In genomic region chr19:47509170-47509847, GRCh38 we compare ENCODE assay signal across 12 cellular contexts. TPM values are rescaled to one million over a fixed set of nuclear protein-coding genes. Genes with fewer than 3 reads are reported as not detected.
DNase-seq lines count a peak whose midpoint lies in the region; ATAC-seq and TF ChIP-seq lines count a peak whose summit lies in the region.
"Had no signal": no experiment of that assay in that cellular context is flagged by ENCODE, and none has a peak within 500 bp of the region (broad histone marks: within the 10 kb centered on the region; RNA-seq: fewer than 3 reads in every experiment).

No MANE protein-coding gene starts in this region.

- H3K4me1 Mint-ChIP-seq in type B pancreatic cell (ENCODE audit: unreplicated experiment) = peaks cover 24% of the 10 kb centered on the region

- no peaks in the 10 kb centered on the region for H3K27me3 Mint-ChIP-seq in type B pancreatic cell

- H3K36me3 ChIP-seq in heart right ventricle (peaks cover 0 to 25% (median 0%) of the 10 kb centered on the region in 9 donors), osteoblast (ENCODE audit: insufficient read depth, low read length) (peaks cover 10% of the 10 kb centered on the region), vagina (no peaks in the 10 kb centered on the region)

- no peak overlapping the region for H2AFZ ChIP-seq in osteoblast (ENCODE audit: low read length)

- ATAC-seq in heart right ventricle (no peak), Right ventricle myocardium superior (ENCODE audit: poor library complexity) (no peak)

- H3K4me1 ChIP-seq in heart right ventricle = peaks cover 43 to 96% (median 85%) of the 10 kb centered on the region in 9 donors
- H3K4me1 ChIP-seq in osteoblast (ENCODE audit: insufficient read depth, low read length) = peaks cover 45% of the 10 kb centered on the region
- H3K4me1 ChIP-seq in vagina = peaks cover 80% of the 10 kb centered on the region

- peaks cover 77% of the 10 kb centered on the region for H4K20me1 ChIP-seq in osteoblast (ENCODE audit: insufficient read depth, low read length)

- H3K27ac ChIP-seq in heart right ventricle (peak overlapping the region in 8 of 10 donors; percentile 60 to 97 (median 93)), cingulate gyrus (ENCODE audit: low read depth, low read length) (peak overlapping the region; percentile 78), osteoblast (ENCODE audit: low read depth, low read length) (peak overlapping the region; percentile 74), vagina (peak overlapping the region; percentile 99)

- intact Hi-C loops in heart right ventricle (cut with DNase I) (loop anchor here in 1 of 10 donors (10.0 kb wide), 1 partner anchor 75 kb away; no protein-coding TSS in a partner anchor), Right ventricle myocardium superior (cut with DNase I) (no loop called here), vagina (cut with DNase I) (no loop called here)

- WGBS in heart right ventricle, 2 donors = 70 to 75% methylated on average over 20 of the region's 20 CpGs

- H3K4me2 ChIP-seq in osteoblast (ENCODE audit: insufficient read depth, low read length) = peak overlapping the region; percentile 44

- no peak overlapping the region for H3K4me3 ChIP-seq in heart right ventricle
- peak overlapping the region; percentile 15 for H3K4me3 ChIP-seq in osteoblast (ENCODE audit: insufficient read depth, low read length)
- H3K4me3 ChIP-seq in vagina = no peak overlapping the region
- H3K4me3 ChIP-seq: right lobe of liver had no signal

- no peak overlapping the region for H3K4me3 Mint-ChIP-seq in type B pancreatic cell

- H3K27me3 ChIP-seq in heart right ventricle (no peaks in the 10 kb centered on the region), osteoblast (ENCODE audit: insufficient read depth, low read length) (no peaks in the 10 kb centered on the region), vagina (no peaks in the 10 kb centered on the region)
- H3K27me3 ChIP-seq: right lobe of liver had no signal

- DNase-seq in heart right ventricle (no peak), Right ventricle myocardium superior (no peak), osteoblast (ENCODE audit: insufficient read length, low spot score, missing footprints) (no peak), vagina (ENCODE audit: extremely low spot score in 2 of 2) (no peak), amniotic stem cell (lab: John Stamatoyannopoulos, UW) (no peak), type B pancreatic cell (ENCODE audit: extremely low spot score, unreplicated experiment) (no peak)
- no peak for DNase-seq in stimulated activated CD4-positive, alpha-beta T cell treated with anti-CD3 and anti-CD28 coated beads, Interleukin-4, amount 100 ng/mL, for 24 hours
- DNase-seq: NCI-H2171 had no signal

- H3K9me3 Mint-ChIP-seq in type B pancreatic cell = no peaks in the 10 kb centered on the region

- H3K36me3 Mint-ChIP-seq in type B pancreatic cell = peaks cover 6% of the 10 kb centered on the region

- no peaks in the 10 kb centered on the region for H3K9me3 ChIP-seq in heart right ventricle
- H3K9me3 ChIP-seq in osteoblast (ENCODE audit: low read depth, low read length) = no peaks in the 10 kb centered on the region
- H3K9me3 ChIP-seq in vagina = no peaks in the 10 kb centered on the region
- H3K9me3 ChIP-seq: right lobe of liver had no signal

- no peak for TF ChIP-seq CTCF in heart right ventricle (IDR thresholded peaks at IDR 0.05)
- no peak for TF ChIP-seq CTCF in osteoblast (IDR thresholded peaks at IDR 0.05; ENCODE audit: extremely low read depth, low read depth, low read length)
- TF ChIP-seq CTCF in vagina (IDR thresholded peaks at IDR 0.05) = no peak
- TF ChIP-seq CTCF in type B pancreatic cell (conservative IDR thresholded peaks at IDR 0.05) = no peak

- TF ChIP-seq POLR2A in vagina (IDR thresholded peaks at IDR 0.05) = no peak

- H3K79me2 ChIP-seq in osteoblast (ENCODE audit: insufficient read depth, low read length) = peaks cover 99% of the 10 kb centered on the region

- H3K27ac Mint-ChIP-seq in type B pancreatic cell = no peak overlapping the region

RNA-seq across cellular contexts. Expression of gene NAPA, which starts 5.6 kb away (rescaled TPM):
- total RNA-seq in heart right ventricle (100 to 1,000 TPM; 115 to 183 (median 121) TPM), Right ventricle myocardium superior (113 TPM), osteoblast (95.9 and 96.4 TPM in 2 replicates), vagina (108 TPM), type B pancreatic cell (ENCODE audit: low replicate concordance) (63.0 and 80.6 TPM in 2 replicates)
- polyA plus RNA-seq in heart right ventricle = 100 to 1,000 TPM; 133 to 135 TPM

RNA-seq across cellular contexts. Expression of gene KPTN, which starts 25.3 kb away (rescaled TPM):
- total RNA-seq in heart right ventricle (10 to 100 TPM in 3 of 10 donors, 1 to 10 TPM in 7; 4.0 to 11.8 (median 8.1) TPM), Right ventricle myocardium superior (8.4 TPM), osteoblast (2.1 and 4.0 TPM in 2 replicates), vagina (9.6 TPM), type B pancreatic cell (ENCODE audit: low replicate concordance) (9.6 and 21.2 TPM in 2 replicates)
- 10 to 100 TPM; 11.1 to 35.6 TPM for polyA plus RNA-seq in heart right ventricle

RNA-seq across cellular contexts. Expression of gene SLC8A2, which starts 37.6 kb away (rescaled TPM):
- total RNA-seq in heart right ventricle (under 1 TPM in 7 of 10 donors, not detected in 3; 0.11 to 0.64 (median 0.15) TPM), Right ventricle myocardium superior (0.11 TPM), osteoblast (under 0.01 and 0.36 TPM in 2 replicates), vagina (0.49 TPM), type B pancreatic cell (ENCODE audit: low replicate concordance) (1.2 and 1.3 TPM in 2 replicates)
- polyA plus RNA-seq in heart right ventricle = under 1 TPM; 0.03 to 0.22 TPM
- total RNA-seq: dermis microvascular lymphatic vessel endothelial cell, mononuclear cell had no signal
